ENCODE assay signal across 10 cellular contexts in the genomic region with DNA sequence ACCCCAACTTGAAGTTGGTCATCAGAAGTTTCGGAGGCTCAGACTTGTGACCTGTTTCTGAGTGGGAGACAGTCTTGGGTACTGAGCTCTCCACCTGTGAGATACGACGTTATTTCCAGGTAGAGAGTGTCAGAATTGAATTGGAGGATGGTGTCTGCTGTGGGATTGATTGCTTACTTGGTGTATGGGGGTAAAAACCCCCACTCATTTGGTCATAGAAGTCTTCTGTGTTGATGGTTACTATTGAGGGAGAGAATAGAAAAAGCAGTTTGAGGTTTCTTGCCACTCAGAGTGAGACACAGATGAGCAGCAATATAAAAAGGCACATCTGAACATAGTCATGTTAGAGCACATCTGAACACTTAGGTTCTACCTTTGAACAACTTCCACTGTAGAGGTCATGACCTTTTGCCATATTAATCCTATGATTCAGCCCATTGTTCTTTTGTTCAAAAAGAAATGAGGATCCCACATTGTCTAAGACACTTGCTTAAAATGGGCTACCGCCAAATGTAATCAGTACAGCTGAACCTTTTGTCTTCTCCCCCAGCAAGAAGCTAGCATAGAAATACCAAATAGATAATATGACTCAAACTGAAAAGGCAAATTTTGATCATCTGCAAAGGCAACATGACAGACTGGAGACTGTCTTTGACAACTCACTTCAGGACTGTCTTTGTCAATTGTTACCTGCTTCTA.
DNase-seq lines count a peak whose midpoint lies in the region; ATAC-seq, FAIRE-seq and TF ChIP-seq lines count a peak whose summit lies in the region.
"Had no signal": no experiment of that assay in that cellular context is flagged by ENCODE, and none has a peak within 500 bp of the region (broad histone marks: within the 10 kb centered on the region; RNA-seq: fewer than 3 reads in every experiment).

No MANE protein-coding gene starts in this region.

- H3K27me3 Mint-ChIP-seq in activated CD4-positive, alpha-beta memory T cell treated with anti-CD3 and anti-CD28 coated beads, Interleukin-2, amount 10 ng/mL, durations not matched to agents 7 days and 5 days: no peaks in the 10 kb centered on the region

- H3K27ac Mint-ChIP-seq in activated CD4-positive, alpha-beta memory T cell treated with anti-CD3 and anti-CD28 coated beads, Interleukin-2, amount 10 ng/mL, durations not matched to agents 7 days and 5 days: peak overlapping the region; percentile 63

- H3K4me3 Mint-ChIP-seq in activated CD4-positive, alpha-beta memory T cell treated with anti-CD3 and anti-CD28 coated beads, Interleukin-2, amount 10 ng/mL, durations not matched to agents 7 days and 5 days: peak overlapping the region; percentile 17
- H3K4me3 Mint-ChIP-seq: neural crest cell had no signal

- POLR2A ChIA-PET in activated CD4-positive, alpha-beta memory T cell treated with anti-CD3 and anti-CD28 coated beads, Interleukin-2, amount 10 ng/mL, durations not matched to agents 7 days and 5 days (lab: Charles Lee): interaction anchor here (1.1 to 1.5 kb wide), 2 partner anchors 46 to 72 kb away, joined by 3 to 6 read pairs; no protein-coding TSS in a partner anchor

- no peaks in the 10 kb centered on the region for H3K9me3 Mint-ChIP-seq in activated CD4-positive, alpha-beta memory T cell treated with anti-CD3 and anti-CD28 coated beads, Interleukin-2, amount 10 ng/mL, durations not matched to agents 7 days and 5 days
- H3K9me3 Mint-ChIP-seq: neural crest cell had no signal

- CTCF ChIA-PET in activated CD4-positive, alpha-beta memory T cell treated with anti-CD3 and anti-CD28 coated beads, Interleukin-2, amount 10 ng/mL, durations not matched to agents 7 days and 5 days (lab: Charles Lee): no interaction called here

- FAIRE-seq in GM12891 (lab: Jason Lieb, UNC): peak; percentile 87

- peaks cover 52% of the 10 kb centered on the region for H3K4me1 Mint-ChIP-seq in activated CD4-positive, alpha-beta memory T cell treated with anti-CD3 and anti-CD28 coated beads, Interleukin-2, amount 10 ng/mL, durations not matched to agents 7 days and 5 days
- H3K4me1 Mint-ChIP-seq: neural crest cell had no signal

- H3K36me3 Mint-ChIP-seq in activated CD4-positive, alpha-beta memory T cell treated with anti-CD3 and anti-CD28 coated beads, Interleukin-2, amount 10 ng/mL, durations not matched to agents 7 days and 5 days (ENCODE audit: low read depth): no peaks in the 10 kb centered on the region

- no peak for TF ChIP-seq POLR2A in GM12891 (IDR thresholded peaks at IDR 0.05; ENCODE audit: low read depth, low read length)

- ATAC-seq in GM19328 (IDR thresholded peaks at IDR 0.05; ENCODE audit: unreplicated experiment) (peak; percentile 60), HG02981 (IDR thresholded peaks at IDR 0.05; ENCODE audit: unreplicated experiment) (peak; percentile 55)

- DNase-seq in GM12891 (ENCODE audit: insufficient read length, low spot score) (no peak), OCI-M2 (lab: John Stamatoyannopoulos, UW; ENCODE audit: unreplicated experiment) (no peak), AML-193 (lab: John Stamatoyannopoulos, UW) (no peak), inferior parietal cortex (ENCODE audit: extremely low spot score) (no peak), NCI-H82 (lab: John Stamatoyannopoulos, UW) (no peak)
- no peak for DNase-seq in activated CD4-positive, alpha-beta memory T cell treated with anti-CD3 and anti-CD28 coated beads, Interleukin-2, amount 10 ng/mL, durations not matched to agents 7 days and 5 days
- DNase-seq: IMR-90 had no signal

TF ChIP-seq in GM12891, 5 proteins besides CTCF, POLR2A, EP300 and RAD21:
- TF ChIP-seq POU2F2 (IDR thresholded peaks at IDR 0.05; ENCODE audit: low read depth, low read length): no peak
- TF ChIP-seq PAX5 (IDR thresholded peaks at IDR 0.05; ENCODE audit: insufficient read depth, low read length, severe bottlenecking): no peak
- TF ChIP-seq TAF1 (IDR thresholded peaks at IDR 0.05; ENCODE audit: low read depth, low read length): no peak
- no peak for TF ChIP-seq SPI1 (IDR thresholded peaks at IDR 0.05; ENCODE audit: low read depth, low read length)
- TF ChIP-seq POLR2AphosphoS5 (IDR thresholded peaks at IDR 0.05; ENCODE audit: low read depth, low read length): no peak
